25 cellular contexts compared by ENCODE assay signal in genomic region chr18:58146099-58146498, GRCh38.
"Had no signal": no experiment of that assay in that cellular context is flagged by ENCODE, and none has a peak within 500 bp of the region (broad histone marks: within the 10 kb centered on the region; RNA-seq: fewer than 3 reads in every experiment).

No MANE protein-coding gene starts in this region.

- H3K9me3 Mint-ChIP-seq: activated CD4-positive, alpha-beta T cell treated with anti-CD3 and anti-CD28 coated beads, Interleukin-2, amount 10 ng/mL, durations not matched to agents 24 days and 14 days; activated naive CD4-positive, alpha-beta T cell treated with anti-CD3 and anti-CD28 coated beads for 36 hours; activated T-cell treated with anti-CD3 and anti-CD28 coated beads, Interleukin-2, amount 50 U/mL, for 24 hours had no signal

- H3K4me1 Mint-ChIP-seq: activated CD4-positive, alpha-beta T cell treated with anti-CD3 and anti-CD28 coated beads, Interleukin-2, amount 10 ng/mL, durations not matched to agents 24 days and 14 days; activated CD8-positive, alpha-beta memory T cell treated with anti-CD3 and anti-CD28 coated beads, Interleukin-2, amount 10 ng/mL, durations not matched to agents 7 days and 5 days had no signal

- H3K27ac Mint-ChIP-seq: activated CD4-positive, alpha-beta T cell treated with anti-CD3 and anti-CD28 coated beads, Interleukin-2, amount 10 ng/mL, durations not matched to agents 24 days and 14 days; activated CD8-positive, alpha-beta memory T cell treated with anti-CD3 and anti-CD28 coated beads, Interleukin-2, amount 10 ng/mL, durations not matched to agents 7 days and 5 days; activated naive CD4-positive, alpha-beta T cell treated with anti-CD3 and anti-CD28 coated beads for 36 hours; activated naive CD8-positive, alpha-beta T cell; activated T-cell treated with anti-CD3 and anti-CD28 coated beads, Interleukin-2, amount 50 U/mL, for 24 hours had no signal

- H3K4me3 Mint-ChIP-seq: activated CD4-positive, alpha-beta T cell treated with anti-CD3 and anti-CD28 coated beads, Interleukin-2, amount 10 ng/mL, durations not matched to agents 24 days and 14 days; activated CD8-positive, alpha-beta memory T cell treated with anti-CD3 and anti-CD28 coated beads, Interleukin-2, amount 10 ng/mL, durations not matched to agents 7 days and 5 days; activated naive CD4-positive, alpha-beta T cell treated with anti-CD3 and anti-CD28 coated beads for 36 hours; activated naive CD8-positive, alpha-beta T cell; activated T-cell treated with anti-CD3 and anti-CD28 coated beads, Interleukin-2, amount 50 U/mL, for 24 hours; WTC11 had no signal

- H3K27me3 Mint-ChIP-seq: activated CD8-positive, alpha-beta memory T cell treated with anti-CD3 and anti-CD28 coated beads, Interleukin-2, amount 10 ng/mL, durations not matched to agents 7 days and 5 days; activated naive CD8-positive, alpha-beta T cell; activated T-cell treated with anti-CD3 and anti-CD28 coated beads, Interleukin-2, amount 50 U/mL, for 24 hours had no signal

- H3K27me3 ChIP-seq: brain microvascular endothelial cell, cardiac muscle cell, SJSA1 had no signal

- ATAC-seq: activated CD8-positive, alpha-beta memory T cell treated with anti-CD3 and anti-CD28 coated beads, Interleukin-2, amount 10 ng/mL, durations not matched to agents 7 days and 5 days; PC-3; SK-N-SH treated with all-trans-retinoic acid at 6 μM for 48 hours; WTC11 had no signal

- H3K9me3 ChIP-seq: SJSA1 had no signal

- H3K27ac ChIP-seq: brain microvascular endothelial cell, cardiac muscle cell, SJSA1 had no signal

- H3K4me3 ChIP-seq: cardiac muscle cell, SJSA1 had no signal

- DNase-seq: activated CD4-positive, alpha-beta T cell treated with anti-CD3 and anti-CD28 coated beads for 1 hour; activated CD4-positive, alpha-beta T cell treated with anti-CD3 and anti-CD28 coated beads, Interleukin-2, amount 10 ng/mL, durations not matched to agents 24 days and 14 days; activated CD4-positive, alpha-beta T cell treated with anti-CD3 and anti-CD28 coated beads, Interleukin-2, amount 50 U/mL, for 48 hours; activated CD8-positive, alpha-beta memory T cell treated with anti-CD3 and anti-CD28 coated beads, Interleukin-2, amount 10 ng/mL, durations not matched to agents 7 days and 5 days; activated gamma-delta T cell; activated naive CD4-positive, alpha-beta T cell treated with anti-CD3 and anti-CD28 coated beads for 36 hours; activated T-cell treated with anti-CD3 and anti-CD28 coated beads, Interleukin-2, amount 50 U/mL, for 24 hours; amygdala; brain microvascular endothelial cell; KG1; NCI-H1048; NCI-H146; NCI-H1930; NCI-H2171; NCI-H2227 treated with DMSO at 0.1 percent for 48 hours; NCI-H510A; NCI-H69; PC-3; SHP77; SW 1271 had no signal

- H3K36me3 Mint-ChIP-seq: activated CD8-positive, alpha-beta memory T cell treated with anti-CD3 and anti-CD28 coated beads, Interleukin-2, amount 10 ng/mL, durations not matched to agents 7 days and 5 days; activated naive CD8-positive, alpha-beta T cell had no signal

- H3K36me3 ChIP-seq: brain microvascular endothelial cell, cardiac muscle cell, SJSA1 had no signal
